In genomic region chr1:26429741-26430140, GRCh38 we compare ENCODE assay signal across 29 cellular contexts. TPM values are rescaled to one million over a fixed set of nuclear protein-coding genes. Genes with fewer than 3 reads are reported as not detected.
DNase-seq lines count a peak whose midpoint lies in the region; ATAC-seq and TF ChIP-seq lines count a peak whose summit lies in the region.
"Had no signal": no experiment of that assay in that cellular context is flagged by ENCODE, and none has a peak within 500 bp of the region (broad histone marks: within the 10 kb centered on the region; RNA-seq: fewer than 3 reads in every experiment).

No MANE protein-coding gene starts in this region.

- peaks cover 55% of the 10 kb centered on the region for H3K4me1 Mint-ChIP-seq in WTC11
- peaks cover 10% of the 10 kb centered on the region for H3K4me1 Mint-ChIP-seq in activated T-helper 17 cell treated with anti-CD3 and anti-CD28 coated beads, Interleukin-2, amount 50 U/mL, for 72 hours
- peaks cover 19 to 24% (median 21%) of the 10 kb centered on the region in 3 donors for H3K4me1 Mint-ChIP-seq in T-cell

- no peaks in the 10 kb centered on the region for H3K9me3 Mint-ChIP-seq in WTC11
- no peaks in the 10 kb centered on the region for H3K9me3 Mint-ChIP-seq in activated T-helper 17 cell treated with anti-CD3 and anti-CD28 coated beads, Interleukin-2, amount 50 U/mL, for 72 hours
- H3K9me3 Mint-ChIP-seq in T-cell = no peaks in the 10 kb centered on the region
- H3K9me3 Mint-ChIP-seq: activated CD4-positive, alpha-beta memory T cell treated with anti-CD3 and anti-CD28 coated beads for 36 hours; activated naive CD4-positive, alpha-beta T cell treated with anti-CD3 and anti-CD28 coated beads, Interleukin-2, amount 10 ng/mL, durations not matched to agents 7 days and 5 days; activated T-helper 1 cell treated with anti-CD3 and anti-CD28 coated beads, Interleukin-12 subunit alpha, Interleukin-12 subunit beta, Interleukin-2, Interleukin-4 antibody, amounts not matched to agents 30 ng/mL and 10 ng/mL and 1 ng/mL, durations not matched to agents 14 hours and 24 hours and 36 hours; effector memory CD8-positive, alpha-beta T cell; stimulated activated effector memory CD8-positive, alpha-beta T cell treated with anti-CD3 and anti-CD28 coated beads, Interleukin-12 subunit alpha, Interleukin-12 subunit beta, amount 100 ng/mL, for 72 hours had no signal

- no peaks in the 10 kb centered on the region for H3K27me3 Mint-ChIP-seq in WTC11 (ENCODE audit: low read depth)
- H3K27me3 Mint-ChIP-seq in activated T-helper 17 cell treated with anti-CD3 and anti-CD28 coated beads, Interleukin-2, amount 50 U/mL, for 72 hours = peaks cover 7% of the 10 kb centered on the region
- H3K27me3 Mint-ChIP-seq in T-cell = peaks cover 5 to 14% of the 10 kb centered on the region in 2 donors
- H3K27me3 Mint-ChIP-seq: activated CD4-positive, alpha-beta memory T cell treated with anti-CD3 and anti-CD28 coated beads for 36 hours had no signal

- peak; percentile 38 for ATAC-seq in WTC11
- ATAC-seq in activated T-helper 17 cell treated with anti-CD3 and anti-CD28 coated beads, Interleukin-2, amount 50 U/mL, for 72 hours (replicated peaks) = no peak
- no peak for ATAC-seq in T-cell (replicated peaks in 1 of 4)
- ATAC-seq: effector memory CD8-positive, alpha-beta T cell; right cardiac atrium; stimulated activated effector memory CD8-positive, alpha-beta T cell treated with anti-CD3 and anti-CD28 coated beads, Interleukin-12 subunit alpha, Interleukin-12 subunit beta, amount 100 ng/mL, for 72 hours had no signal

- H3K4me3 ChIP-seq in H7 (ENCODE audit: insufficient read depth, low read depth, low read length) = no peak overlapping the region
- H3K4me3 ChIP-seq: upper lobe of left lung had no signal

- H3K27me3 ChIP-seq in H7 (ENCODE audit: control insufficient read depth, insufficient read depth, low read length) = no peaks in the 10 kb centered on the region
- H3K27me3 ChIP-seq: upper lobe of left lung had no signal

- POLR2A ChIA-PET in WTC11 (lab: Charles Lee) = interaction anchor here (0.5 to 1.4 kb wide), 7 partner anchors 9 to 144 kb away, joined by 3 to 10 read pairs (median 3); no protein-coding TSS in a partner anchor
- POLR2A ChIA-PET in T-cell (lab: Charles Lee) = interaction anchor here (0.5 to 0.6 kb wide), 4 partner anchors 32 to 936 kb away, joined by 3 to 9 read pairs (median 3); no protein-coding TSS in a partner anchor

- peak; percentile 59 for DNase-seq in H7
- no peak for DNase-seq in WTC11 (ENCODE audit: low spot score)
- peak; percentile 23 for DNase-seq in iPS-NIHi11 (ENCODE audit: low spot score)
- no peak for DNase-seq in SKM-1 (lab: John Stamatoyannopoulos, UW; ENCODE audit: unreplicated experiment)
- no peak for DNase-seq in T-cell
- DNase-seq: activated CD4-positive, alpha-beta memory T cell treated with anti-CD3 and anti-CD28 coated beads for 36 hours; activated CD4-positive, CD25-positive, alpha-beta regulatory T cell treated with anti-CD3 and anti-CD28 coated beads, Interleukin-2, amount 50 U/mL, for 72 hours; activated CD8-positive, alpha-beta memory T cell treated with anti-CD3 and anti-CD28 coated beads, Interleukin-2, amount 50 U/mL, for 4 hours; activated naive CD4-positive, alpha-beta T cell treated with anti-CD3 and anti-CD28 coated beads, Interleukin-2, amount 10 ng/mL, durations not matched to agents 7 days and 5 days; amniotic stem cell; effector memory CD8-positive, alpha-beta T cell; head of caudate nucleus; KG1; NCI-H1417 treated with DMSO at 0.1 percent for 48 hours; NCI-H2107; NCI-H774; right cardiac atrium; RPMI8226; stimulated activated CD4-positive, alpha-beta T cell treated with anti-CD3 and anti-CD28 coated beads, Interleukin-4, amount 100 ng/mL, for 24 hours; substantia nigra; upper lobe of left lung had no signal

- H3K36me3 Mint-ChIP-seq in WTC11 (peaks cover 40% of the 10 kb centered on the region), T-cell (peaks cover 9% of the 10 kb centered on the region)
- peaks cover 17% of the 10 kb centered on the region for H3K36me3 Mint-ChIP-seq in activated T-helper 17 cell treated with anti-CD3 and anti-CD28 coated beads, Interleukin-2, amount 50 U/mL, for 72 hours (ENCODE audit: low read depth)

- peaks cover 31% of the 10 kb centered on the region for H3K36me3 ChIP-seq in H7 (replicated peaks; ENCODE audit: control insufficient read depth, insufficient read depth, low read length)
- H3K36me3 ChIP-seq: upper lobe of left lung had no signal

- H3K4me3 Mint-ChIP-seq in WTC11 (peak overlapping the region; percentile 43), T-cell (no peak overlapping the region)
- H3K4me3 Mint-ChIP-seq in activated T-helper 17 cell treated with anti-CD3 and anti-CD28 coated beads, Interleukin-2, amount 50 U/mL, for 72 hours = no peak overlapping the region
- H3K4me3 Mint-ChIP-seq: activated CD4-positive, alpha-beta memory T cell treated with anti-CD3 and anti-CD28 coated beads for 36 hours; activated naive CD4-positive, alpha-beta T cell treated with anti-CD3 and anti-CD28 coated beads, Interleukin-2, amount 10 ng/mL, durations not matched to agents 7 days and 5 days; activated T-helper 1 cell treated with anti-CD3 and anti-CD28 coated beads, Interleukin-12 subunit alpha, Interleukin-12 subunit beta, Interleukin-2, Interleukin-4 antibody, amounts not matched to agents 30 ng/mL and 10 ng/mL and 1 ng/mL, durations not matched to agents 14 hours and 24 hours and 36 hours; B cell; effector memory CD8-positive, alpha-beta T cell had no signal

- CTCF ChIA-PET in WTC11 (lab: Charles Lee) = interaction anchor here (0.9 to 2.5 kb wide), 5 partner anchors 11 to 239 kb away, joined by 3 to 18 read pairs (median 5); partner anchors contain the start of genes CATSPER4 and CEP85
- CTCF ChIA-PET in T-cell (lab: Charles Lee) = interaction anchor here in 1 of 2 donors (0.7 to 1.4 kb wide), 3 partner anchors 12 to 404 kb away, joined by 3 to 4 read pairs (median 3); partner anchors contain the start of gene HMGN2

- no peak for TF ChIP-seq CTCF in WTC11 (IDR thresholded peaks at IDR 0.05)

- H3K27ac Mint-ChIP-seq in WTC11 (peak overlapping the region; percentile 98), T-cell (no peak overlapping the region)
- no peak overlapping the region for H3K27ac Mint-ChIP-seq in activated T-helper 17 cell treated with anti-CD3 and anti-CD28 coated beads, Interleukin-2, amount 50 U/mL, for 72 hours
- H3K27ac Mint-ChIP-seq: activated CD4-positive, alpha-beta memory T cell treated with anti-CD3 and anti-CD28 coated beads for 36 hours; activated naive CD4-positive, alpha-beta T cell treated with anti-CD3 and anti-CD28 coated beads, Interleukin-2, amount 10 ng/mL, durations not matched to agents 7 days and 5 days; activated T-helper 1 cell treated with anti-CD3 and anti-CD28 coated beads, Interleukin-12 subunit alpha, Interleukin-12 subunit beta, Interleukin-2, Interleukin-4 antibody, amounts not matched to agents 30 ng/mL and 10 ng/mL and 1 ng/mL, durations not matched to agents 14 hours and 24 hours and 36 hours; B cell; effector memory CD8-positive, alpha-beta T cell; stimulated activated effector memory CD8-positive, alpha-beta T cell treated with anti-CD3 and anti-CD28 coated beads, Interleukin-12 subunit alpha, Interleukin-12 subunit beta, amount 100 ng/mL, for 72 hours had no signal

TF ChIP-seq in WTC11, 78 proteins besides CTCF, POLR2A, EP300 and RAD21 (continues in another document):
- TF ChIP-seq ZBTB21 (CRISPR knock-in tag; IDR thresholded peaks at IDR 0.05; ENCODE audit: borderline replicate concordance) = no peak
- TF ChIP-seq RELA (CRISPR knock-in tag; IDR thresholded peaks at IDR 0.05; ENCODE audit: borderline replicate concordance) = no peak
- TF ChIP-seq CREM (CRISPR knock-in tag; IDR thresholded peaks at IDR 0.05) = no peak
- TF ChIP-seq, protein P1, sequence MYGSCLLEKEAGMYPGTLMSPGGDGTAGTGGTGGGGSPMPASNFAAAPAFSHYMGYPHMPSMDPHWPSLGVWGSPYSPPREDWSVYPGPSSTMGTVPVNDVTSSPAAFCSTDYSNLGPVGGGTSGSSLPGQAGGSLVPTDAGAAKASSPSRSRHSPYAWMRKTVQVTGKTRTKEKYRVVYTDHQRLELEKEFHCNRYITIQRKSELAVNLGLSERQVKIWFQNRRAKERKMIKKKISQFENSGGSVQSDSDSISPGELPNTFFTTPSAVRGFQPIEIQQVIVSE (CRISPR knock-in tag; IDR thresholded peaks at IDR 0.05; ENCODE audit: borderline replicate concordance) = no peak
- TF ChIP-seq HMGA2 (CRISPR knock-in tag; IDR thresholded peaks at IDR 0.05) = no peak
- peak; percentile 82 for TF ChIP-seq TEAD1 (CRISPR knock-in tag; IDR thresholded peaks at IDR 0.05)
- TF ChIP-seq E2F5 (CRISPR knock-in tag; IDR thresholded peaks at IDR 0.05) = no peak

RNA-seq across cellular contexts. Expression of gene DHDDS, which starts 2.4 kb away (rescaled TPM):
- total RNA-seq in H7 (2014; rRNA removed; shearing (Covaris generic)) = 52.9 and 60.0 TPM in 2 replicates
- total RNA-seq in WTC11 (2021) (44.9 to 55.4 TPM (median 47.1 TPM) in 3 replicates), T-cell (10 to 100 TPM; 34.9 to 48.2 (median 42.9) TPM)
- total RNA-seq in activated T-helper 17 cell treated with anti-CD3 and anti-CD28 coated beads, Interleukin-2, amount 50 U/mL, for 72 hours = 10 to 100 TPM; 55.7 to 56.6 TPM

RNA-seq across cellular contexts. Expression of gene LIN28A, which starts 19.1 kb away (rescaled TPM):
- total RNA-seq in H7 (2014; rRNA removed; shearing (Covaris generic)) = 863 and 868 TPM in 2 replicates
- total RNA-seq in WTC11 (2021) = 1,150 to 1,251 TPM (median 1,185 TPM) in 3 replicates
- total RNA-seq in activated T-helper 17 cell treated with anti-CD3 and anti-CD28 coated beads, Interleukin-2, amount 50 U/mL, for 72 hours = not detected
- total RNA-seq in T-cell = 1 to 10 TPM in 2 of 5 donors, under 1 TPM in 1, not detected in 2; 0.95 to 1.3 (median 1.1) TPM
- total RNA-seq: activated CD4-positive, alpha-beta memory T cell treated with anti-CD3 and anti-CD28 coated beads for 36 hours; activated T-helper 1 cell treated with anti-CD3 and anti-CD28 coated beads, Interleukin-12 subunit alpha, Interleukin-12 subunit beta, Interleukin-2, Interleukin-4 antibody, amounts not matched to agents 30 ng/mL and 10 ng/mL and 1 ng/mL, durations not matched to agents 14 hours and 24 hours and 36 hours; B cell; fibroblast of villous mesenchyme; lung microvascular endothelial cell; right cardiac atrium; SK-MEL-5; T-helper 1 cell treated with Interleukin-12 subunit alpha and Interleukin-12 subunit beta and Interleukin-4 antibody, amounts not matched to agents 30 ng/mL and 1 ng/mL, for 36 hours had no signal

RNA-seq across cellular contexts. Expression of gene HMGN2, which starts 42.5 kb away (rescaled TPM):
- 488 and 543 TPM in 2 replicates for total RNA-seq in H7 (2014; rRNA removed; shearing (Covaris generic))
- total RNA-seq in WTC11 (2021) (374 to 414 TPM (median 379 TPM) in 3 replicates), T-cell (100 to 1,000 TPM; 310 to 341 (median 325) TPM)
- total RNA-seq in activated T-helper 17 cell treated with anti-CD3 and anti-CD28 coated beads, Interleukin-2, amount 50 U/mL, for 72 hours = 100 to 1,000 TPM; 551 to 805 TPM

RNA-seq across cellular contexts. Expression of gene ZNF683, which starts 57.2 kb away (rescaled TPM):
- not detected in 2 replicates for total RNA-seq in H7 (2014; rRNA removed; shearing (Covaris generic))
- not detected in 3 replicates for total RNA-seq in WTC11 (2021)
- not detected for total RNA-seq in activated T-helper 17 cell treated with anti-CD3 and anti-CD28 coated beads, Interleukin-2, amount 50 U/mL, for 72 hours
- 10 to 100 TPM in 2 of 5 donors, 1 to 10 TPM in 2, under 1 TPM in 1; 0.32 to 23.1 (median 5.3) TPM for total RNA-seq in T-cell
- total RNA-seq: activated CD4-positive, alpha-beta memory T cell treated with anti-CD3 and anti-CD28 coated beads for 36 hours; activated T-helper 1 cell treated with anti-CD3 and anti-CD28 coated beads, Interleukin-12 subunit alpha, Interleukin-12 subunit beta, Interleukin-2, Interleukin-4 antibody, amounts not matched to agents 30 ng/mL and 10 ng/mL and 1 ng/mL, durations not matched to agents 14 hours and 24 hours and 36 hours; fibroblast of villous mesenchyme; lung microvascular endothelial cell; SK-MEL-5; T-helper 1 cell treated with Interleukin-12 subunit alpha and Interleukin-12 subunit beta and Interleukin-4 antibody, amounts not matched to agents 30 ng/mL and 1 ng/mL, for 36 hours had no signal

Comparison
In these comparisons a context has a peak if more than half of its experiments do, and no peak if none do; other contexts are left out.
1. DNase-seq: peak in H7 (single experiment) and iPS-NIHi11 (single experiment); none in WTC11 (single experiment), SKM-1 (single experiment) and T-cell (0 of 34).
2. RNA of gene LIN28A, which starts 19.1 kb away (total RNA-seq): 1,150 to 1,251 TPM in WTC11 and 863 to 868 TPM in H7; 0.95 to 1.3 TPM in T-cell and not detected in activated T-helper 17 cell treated with anti-CD3 and anti-CD28 coated beads, Interleukin-2, amount 50 U/mL, for 72 hours; every median in the first group is over 100 times any median in the second.